8 cellular contexts compared by ENCODE assay signal in the genomic region with DNA sequence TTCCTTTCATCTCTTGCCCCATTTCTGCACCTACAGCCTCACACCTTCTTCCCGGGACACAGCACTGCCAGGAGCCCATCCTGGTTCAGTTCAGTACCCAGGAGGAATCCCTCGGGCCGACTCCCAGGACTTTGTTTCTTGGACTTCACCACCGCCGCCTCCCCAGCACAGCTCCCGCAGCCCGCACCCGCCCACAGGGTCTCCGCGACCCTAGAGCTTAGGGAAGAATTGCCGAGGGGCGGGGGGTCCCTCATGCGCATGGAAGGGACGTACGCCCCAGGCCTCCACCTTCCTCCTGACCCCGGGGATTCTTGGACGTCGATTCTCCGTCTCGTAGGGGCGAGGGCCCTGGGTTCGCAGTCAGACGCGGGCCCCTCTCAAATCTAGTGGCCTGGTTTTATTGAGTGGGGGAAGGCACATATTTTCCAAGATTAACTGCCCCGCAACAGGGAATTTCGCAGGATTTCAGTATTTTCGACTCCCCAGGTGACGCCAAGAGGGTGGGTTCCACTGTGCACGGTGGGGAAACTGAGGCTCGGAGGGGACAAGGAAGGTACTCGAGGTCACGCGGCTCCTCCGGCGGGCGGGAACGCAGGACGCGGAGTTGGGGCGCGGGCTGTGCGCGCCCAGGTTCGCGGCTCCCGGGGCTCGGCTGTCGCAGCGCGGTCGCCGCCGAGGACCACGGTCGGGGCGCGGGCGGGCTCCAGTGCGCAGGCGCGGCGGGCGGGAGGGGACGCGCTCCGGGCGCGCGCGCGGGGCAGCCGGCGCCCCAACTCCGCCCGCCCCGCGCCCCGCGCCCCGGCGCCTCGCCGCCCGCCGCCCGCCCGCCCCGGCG. TPM values are rescaled to one million over a fixed set of nuclear protein-coding genes. Genes with fewer than 3 reads are reported as not detected.
DNase-seq lines count a peak whose midpoint lies in the region; ATAC-seq and TF ChIP-seq lines count a peak whose summit lies in the region.

A gene (plus strand): TSS at position 733 of the 835 bp plus-strand sequence. CDS start 176 bp downstream, outside the sequence.

- ATAC-seq in Right ventricle myocardium superior (ENCODE audit: poor library complexity), result no peak
- no peak for ATAC-seq in gastroesophageal sphincter
- ATAC-seq in GM19467 (IDR thresholded peaks at IDR 0.05; ENCODE audit: unreplicated experiment), result no peak
- ATAC-seq in HG03139 (IDR thresholded peaks at IDR 0.05; ENCODE audit: unreplicated experiment), result no peak

- DNase-seq in cardiac septum (ENCODE audit: low spot score) (peak; percentile 63), Right ventricle myocardium superior (no peak), retinal pigment epithelial cell (ENCODE audit: low read depth) (no peak), superior temporal gyrus (ENCODE audit: extremely low spot score) (no peak)
- peak; percentile 37 for DNase-seq in T-helper 2 cell treated with Interferon-gamma antibody and Interleukin-4, amounts not matched to agents 5 μg/mL and 100 μg/mL, for 36 hours (ENCODE audit: low spot score)

- no peaks in the 10 kb centered on the region for H3K36me3 Mint-ChIP-seq in T-helper 2 cell treated with Interferon-gamma antibody and Interleukin-4, amounts not matched to agents 5 μg/mL and 100 μg/mL, for 36 hours (ENCODE audit: low read depth)

- H3K27me3 ChIP-seq in gastroesophageal sphincter, result peaks cover 45% of the 10 kb centered on the region

- TF ChIP-seq CTCF in gastroesophageal sphincter (IDR thresholded peaks at IDR 0.05), result no peak
- no peak for TF ChIP-seq CTCF in retinal pigment epithelial cell (conservative IDR thresholded peaks at IDR 0.05; ENCODE audit: low read depth, low read length)

- H3K4me3 ChIP-seq in gastroesophageal sphincter, result peak within 1 kb of the TSS; percentile 40 to 62
- H3K4me3 ChIP-seq in retinal pigment epithelial cell (ENCODE audit: low read length), result peak within 1 kb of the TSS; percentile 46

- no peak for TF ChIP-seq EP300 in gastroesophageal sphincter (IDR thresholded peaks at IDR 0.05)

- H3K4me1 ChIP-seq in gastroesophageal sphincter, result peaks cover 0 to 24% (median 7%) of the 10 kb centered on the region in 3 donors

- H3K9me3 Mint-ChIP-seq in T-helper 2 cell treated with Interferon-gamma antibody and Interleukin-4, amounts not matched to agents 5 μg/mL and 100 μg/mL, for 36 hours, result no peaks in the 10 kb centered on the region

- no peak within 1 kb of the TSS for H3K27ac ChIP-seq in gastroesophageal sphincter

- intact Hi-C loops in cardiac septum (cut with DNase I), result no loop called here
- intact Hi-C loops in Right ventricle myocardium superior (cut with DNase I), result no loop called here

- H3K4me1 Mint-ChIP-seq in T-helper 2 cell treated with Interferon-gamma antibody and Interleukin-4, amounts not matched to agents 5 μg/mL and 100 μg/mL, for 36 hours (ENCODE audit: low read depth), result no peaks in the 10 kb centered on the region

- H3K27ac Mint-ChIP-seq in T-helper 2 cell treated with Interferon-gamma antibody and Interleukin-4, amounts not matched to agents 5 μg/mL and 100 μg/mL, for 36 hours, result no peak within 1 kb of the TSS

- H3K27me3 Mint-ChIP-seq in T-helper 2 cell treated with Interferon-gamma antibody and Interleukin-4, amounts not matched to agents 5 μg/mL and 100 μg/mL, for 36 hours (ENCODE audit: low read depth), result peaks cover 54% of the 10 kb centered on the region

- peak within 1 kb of the TSS; percentile 56 for H3K4me3 Mint-ChIP-seq in T-helper 2 cell treated with Interferon-gamma antibody and Interleukin-4, amounts not matched to agents 5 μg/mL and 100 μg/mL, for 36 hours

- TF ChIP-seq POLR2A in gastroesophageal sphincter (IDR thresholded peaks at IDR 0.05), result no peak

- H3K9me3 ChIP-seq in gastroesophageal sphincter, result no peaks in the 10 kb centered on the region

- 27 to 50% methylated on average over 2 to 10 of the region's 89 CpGs for WGBS in gastroesophageal sphincter (ENCODE audit: low coverage in 1 of 2), 2 donors

- no peaks in the 10 kb centered on the region for H3K36me3 ChIP-seq in gastroesophageal sphincter

RNA-seq across cellular contexts. Expression of the gene that starts here (rescaled TPM):
- total RNA-seq in cardiac septum (2.9 TPM), Right ventricle myocardium superior (5.0 TPM), gastroesophageal sphincter (1 to 10 TPM in 1 of 4 donors, under 1 TPM in 3; 0.49 to 1.2 (median 0.72) TPM)

Comparison
In these comparisons a context has a peak if more than half of its experiments do, and no peak if none do; other contexts are left out.
1. DNase-seq: peak in cardiac septum (single experiment) and T-helper 2 cell treated with Interferon-gamma antibody and Interleukin-4, amounts not matched to agents 5 μg/mL and 100 μg/mL, for 36 hours (single experiment); none in Right ventricle myocardium superior (single experiment), retinal pigment epithelial cell (single experiment) and superior temporal gyrus (single experiment).